1 cellular context compared by ENCODE assay signal in the genomic region with DNA sequence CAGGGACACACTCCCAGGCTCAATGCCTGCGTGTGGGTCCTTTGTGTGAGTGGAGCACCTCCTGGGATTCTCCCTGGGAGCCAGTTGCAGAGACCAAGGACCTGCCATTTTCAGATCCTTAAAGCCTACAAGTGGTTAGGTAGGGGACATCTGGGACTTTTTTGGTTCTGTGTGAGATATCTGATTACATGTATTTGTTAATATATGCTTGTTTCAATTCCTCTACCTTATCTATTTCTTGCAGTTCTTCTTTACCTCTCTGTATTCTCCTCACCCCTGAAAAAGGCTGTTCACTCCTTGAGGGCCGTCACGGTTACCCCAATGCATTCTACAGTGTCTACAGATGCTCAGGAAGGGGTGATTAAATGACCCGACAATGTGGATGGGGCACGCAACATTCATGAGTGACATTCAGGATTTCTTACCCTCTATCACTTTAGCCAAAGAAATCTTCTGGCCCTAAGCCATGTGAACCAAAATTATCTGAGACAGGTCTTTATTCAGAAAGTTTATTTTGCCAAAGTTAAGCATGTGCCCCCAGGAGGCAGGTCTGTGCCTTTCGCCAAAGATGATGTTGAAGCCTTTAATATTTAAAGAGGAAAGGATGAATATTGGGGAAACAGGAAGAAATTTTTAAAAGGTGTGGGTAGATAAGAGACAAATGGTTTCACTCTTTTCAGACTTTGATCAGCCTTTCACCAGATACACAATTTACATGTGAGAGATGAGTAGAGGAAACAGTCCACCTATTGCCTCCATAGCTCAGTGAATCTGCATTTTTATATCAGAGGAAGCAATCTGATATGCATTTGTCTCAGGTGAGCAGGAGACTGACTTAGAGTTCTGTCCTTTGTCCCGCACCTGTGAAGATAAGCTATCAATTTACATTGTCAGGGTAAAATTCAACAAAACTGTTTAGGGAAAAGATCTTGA.
TF ChIP-seq lines count a peak whose summit lies in the region.

No MANE protein-coding gene starts in this region.

TF ChIP-seq in GM12878, 131 proteins besides CTCF, POLR2A, EP300 and RAD21 (continued from another document and continues in another):
- TF ChIP-seq, protein P1, sequence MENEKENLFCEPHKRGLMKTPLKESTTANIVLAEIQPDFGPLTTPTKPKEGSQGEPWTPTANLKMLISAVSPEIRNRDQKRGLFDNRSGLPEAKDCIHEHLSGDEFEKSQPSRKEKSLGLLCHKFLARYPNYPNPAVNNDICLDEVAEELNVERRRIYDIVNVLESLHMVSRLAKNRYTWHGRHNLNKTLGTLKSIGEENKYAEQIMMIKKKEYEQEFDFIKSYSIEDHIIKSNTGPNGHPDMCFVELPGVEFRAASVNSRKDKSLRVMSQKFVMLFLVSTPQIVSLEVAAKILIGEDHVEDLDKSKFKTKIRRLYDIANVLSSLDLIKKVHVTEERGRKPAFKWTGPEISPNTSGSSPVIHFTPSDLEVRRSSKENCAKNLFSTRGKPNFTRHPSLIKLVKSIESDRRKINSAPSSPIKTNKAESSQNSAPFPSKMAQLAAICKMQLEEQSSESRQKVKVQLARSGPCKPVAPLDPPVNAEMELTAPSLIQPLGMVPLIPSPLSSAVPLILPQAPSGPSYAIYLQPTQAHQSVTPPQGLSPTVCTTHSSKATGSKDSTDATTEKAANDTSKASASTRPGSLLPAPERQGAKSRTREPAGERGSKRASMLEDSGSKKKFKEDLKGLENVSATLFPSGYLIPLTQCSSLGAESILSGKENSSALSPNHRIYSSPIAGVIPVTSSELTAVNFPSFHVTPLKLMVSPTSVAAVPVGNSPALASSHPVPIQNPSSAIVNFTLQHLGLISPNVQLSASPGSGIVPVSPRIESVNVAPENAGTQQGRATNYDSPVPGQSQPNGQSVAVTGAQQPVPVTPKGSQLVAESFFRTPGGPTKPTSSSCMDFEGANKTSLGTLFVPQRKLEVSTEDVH (IDR thresholded peaks at IDR 0.05; ENCODE audit: low read depth, partially characterized antibody): no peak
- TF ChIP-seq EED (IDR thresholded peaks at IDR 0.05; ENCODE audit: low read depth): peak; percentile 85
- TF ChIP-seq, protein P2, sequence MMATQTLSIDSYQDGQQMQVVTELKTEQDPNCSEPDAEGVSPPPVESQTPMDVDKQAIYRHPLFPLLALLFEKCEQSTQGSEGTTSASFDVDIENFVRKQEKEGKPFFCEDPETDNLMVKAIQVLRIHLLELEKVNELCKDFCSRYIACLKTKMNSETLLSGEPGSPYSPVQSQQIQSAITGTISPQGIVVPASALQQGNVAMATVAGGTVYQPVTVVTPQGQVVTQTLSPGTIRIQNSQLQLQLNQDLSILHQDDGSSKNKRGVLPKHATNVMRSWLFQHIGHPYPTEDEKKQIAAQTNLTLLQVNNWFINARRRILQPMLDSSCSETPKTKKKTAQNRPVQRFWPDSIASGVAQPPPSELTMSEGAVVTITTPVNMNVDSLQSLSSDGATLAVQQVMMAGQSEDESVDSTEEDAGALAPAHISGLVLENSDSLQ (IDR thresholded peaks at IDR 0.05): peak; percentile 55
- no peak for TF ChIP-seq ASH2L (IDR thresholded peaks at IDR 0.05; ENCODE audit: borderline replicate concordance, low read depth)
- peak; percentile 90 for TF ChIP-seq IKZF1 (conservative IDR thresholded peaks at IDR 0.05)
- TF ChIP-seq, protein P3, sequence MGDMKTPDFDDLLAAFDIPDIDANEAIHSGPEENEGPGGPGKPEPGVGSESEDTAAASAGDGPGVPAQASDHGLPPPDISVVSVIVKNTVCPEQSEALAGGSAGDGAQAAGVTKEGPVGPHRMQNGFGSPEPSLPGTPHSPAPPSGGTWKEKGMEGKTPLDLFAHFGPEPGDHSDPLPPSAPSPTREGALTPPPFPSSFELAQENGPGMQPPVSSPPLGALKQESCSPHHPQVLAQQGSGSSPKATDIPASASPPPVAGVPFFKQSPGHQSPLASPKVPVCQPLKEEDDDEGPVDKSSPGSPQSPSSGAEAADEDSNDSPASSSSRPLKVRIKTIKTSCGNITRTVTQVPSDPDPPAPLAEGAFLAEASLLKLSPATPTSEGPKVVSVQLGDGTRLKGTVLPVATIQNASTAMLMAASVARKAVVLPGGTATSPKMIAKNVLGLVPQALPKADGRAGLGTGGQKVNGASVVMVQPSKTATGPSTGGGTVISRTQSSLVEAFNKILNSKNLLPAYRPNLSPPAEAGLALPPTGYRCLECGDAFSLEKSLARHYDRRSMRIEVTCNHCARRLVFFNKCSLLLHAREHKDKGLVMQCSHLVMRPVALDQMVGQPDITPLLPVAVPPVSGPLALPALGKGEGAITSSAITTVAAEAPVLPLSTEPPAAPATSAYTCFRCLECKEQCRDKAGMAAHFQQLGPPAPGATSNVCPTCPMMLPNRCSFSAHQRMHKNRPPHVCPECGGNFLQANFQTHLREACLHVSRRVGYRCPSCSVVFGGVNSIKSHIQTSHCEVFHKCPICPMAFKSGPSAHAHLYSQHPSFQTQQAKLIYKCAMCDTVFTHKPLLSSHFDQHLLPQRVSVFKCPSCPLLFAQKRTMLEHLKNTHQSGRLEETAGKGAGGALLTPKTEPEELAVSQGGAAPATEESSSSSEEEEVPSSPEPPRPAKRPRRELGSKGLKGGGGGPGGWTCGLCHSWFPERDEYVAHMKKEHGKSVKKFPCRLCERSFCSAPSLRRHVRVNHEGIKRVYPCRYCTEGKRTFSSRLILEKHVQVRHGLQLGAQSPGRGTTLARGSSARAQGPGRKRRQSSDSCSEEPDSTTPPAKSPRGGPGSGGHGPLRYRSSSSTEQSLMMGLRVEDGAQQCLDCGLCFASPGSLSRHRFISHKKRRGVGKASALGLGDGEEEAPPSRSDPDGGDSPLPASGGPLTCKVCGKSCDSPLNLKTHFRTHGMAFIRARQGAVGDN (IDR thresholded peaks at IDR 0.05): peak; percentile 72
- TF ChIP-seq BACH1 (IDR thresholded peaks at IDR 0.05; ENCODE audit: borderline replicate concordance): no peak
- TF ChIP-seq PML (IDR thresholded peaks at IDR 0.05; ENCODE audit: low read length): 0 out of 2 replicates have a peak, but pooled peaks have one; percentile 36
- TF ChIP-seq, protein P4, sequence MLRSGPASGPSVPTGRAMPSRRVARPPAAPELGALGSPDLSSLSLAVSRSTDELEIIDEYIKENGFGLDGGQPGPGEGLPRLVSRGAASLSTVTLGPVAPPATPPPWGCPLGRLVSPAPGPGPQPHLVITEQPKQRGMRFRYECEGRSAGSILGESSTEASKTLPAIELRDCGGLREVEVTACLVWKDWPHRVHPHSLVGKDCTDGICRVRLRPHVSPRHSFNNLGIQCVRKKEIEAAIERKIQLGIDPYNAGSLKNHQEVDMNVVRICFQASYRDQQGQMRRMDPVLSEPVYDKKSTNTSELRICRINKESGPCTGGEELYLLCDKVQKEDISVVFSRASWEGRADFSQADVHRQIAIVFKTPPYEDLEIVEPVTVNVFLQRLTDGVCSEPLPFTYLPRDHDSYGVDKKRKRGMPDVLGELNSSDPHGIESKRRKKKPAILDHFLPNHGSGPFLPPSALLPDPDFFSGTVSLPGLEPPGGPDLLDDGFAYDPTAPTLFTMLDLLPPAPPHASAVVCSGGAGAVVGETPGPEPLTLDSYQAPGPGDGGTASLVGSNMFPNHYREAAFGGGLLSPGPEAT (IDR thresholded peaks at IDR 0.05; ENCODE audit: low read depth): peak; percentile 80; the same call in 1 of the 2 replicates
- TF ChIP-seq, protein P5, sequence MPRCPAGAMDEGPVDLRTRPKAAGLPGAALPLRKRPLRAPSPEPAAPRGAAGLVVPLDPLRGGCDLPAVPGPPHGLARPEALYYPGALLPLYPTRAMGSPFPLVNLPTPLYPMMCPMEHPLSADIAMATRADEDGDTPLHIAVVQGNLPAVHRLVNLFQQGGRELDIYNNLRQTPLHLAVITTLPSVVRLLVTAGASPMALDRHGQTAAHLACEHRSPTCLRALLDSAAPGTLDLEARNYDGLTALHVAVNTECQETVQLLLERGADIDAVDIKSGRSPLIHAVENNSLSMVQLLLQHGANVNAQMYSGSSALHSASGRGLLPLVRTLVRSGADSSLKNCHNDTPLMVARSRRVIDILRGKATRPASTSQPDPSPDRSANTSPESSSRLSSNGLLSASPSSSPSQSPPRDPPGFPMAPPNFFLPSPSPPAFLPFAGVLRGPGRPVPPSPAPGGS (IDR thresholded peaks at IDR 0.05; ENCODE audit: borderline replicate concordance, insufficient read depth, low read depth, low read length, poor library complexity, severe bottlenecking): peak; percentile 68
- TF ChIP-seq RUNX3 (IDR thresholded peaks at IDR 0.05; ENCODE audit: low read length): peak; percentile 45; the same call in 1 of the 2 replicates
- TF ChIP-seq, protein P6, sequence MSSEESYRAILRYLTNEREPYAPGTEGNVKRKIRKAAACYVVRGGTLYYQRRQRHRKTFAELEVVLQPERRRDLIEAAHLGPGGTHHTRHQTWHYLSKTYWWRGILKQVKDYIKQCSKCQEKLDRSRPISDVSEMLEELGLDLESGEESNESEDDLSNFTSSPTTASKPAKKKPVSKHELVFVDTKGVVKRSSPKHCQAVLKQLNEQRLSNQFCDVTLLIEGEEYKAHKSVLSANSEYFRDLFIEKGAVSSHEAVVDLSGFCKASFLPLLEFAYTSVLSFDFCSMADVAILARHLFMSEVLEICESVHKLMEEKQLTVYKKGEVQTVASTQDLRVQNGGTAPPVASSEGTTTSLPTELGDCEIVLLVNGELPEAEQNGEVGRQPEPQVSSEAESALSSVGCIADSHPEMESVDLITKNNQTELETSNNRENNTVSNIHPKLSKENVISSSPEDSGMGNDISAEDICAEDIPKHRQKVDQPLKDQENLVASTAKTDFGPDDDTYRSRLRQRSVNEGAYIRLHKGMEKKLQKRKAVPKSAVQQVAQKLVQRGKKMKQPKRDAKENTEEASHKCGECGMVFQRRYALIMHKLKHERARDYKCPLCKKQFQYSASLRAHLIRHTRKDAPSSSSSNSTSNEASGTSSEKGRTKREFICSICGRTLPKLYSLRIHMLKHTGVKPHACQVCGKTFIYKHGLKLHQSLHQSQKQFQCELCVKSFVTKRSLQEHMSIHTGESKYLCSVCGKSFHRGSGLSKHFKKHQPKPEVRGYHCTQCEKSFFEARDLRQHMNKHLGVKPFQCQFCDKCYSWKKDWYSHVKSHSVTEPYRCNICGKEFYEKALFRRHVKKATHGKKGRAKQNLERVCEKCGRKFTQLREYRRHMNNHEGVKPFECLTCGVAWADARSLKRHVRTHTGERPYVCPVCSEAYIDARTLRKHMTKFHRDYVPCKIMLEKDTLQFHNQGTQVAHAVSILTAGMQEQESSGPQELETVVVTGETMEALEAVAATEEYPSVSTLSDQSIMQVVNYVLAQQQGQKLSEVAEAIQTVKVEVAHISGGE (CRISPR knock-in tag; IDR thresholded peaks at IDR 0.05): no peak
- TF ChIP-seq CREB1 (IDR thresholded peaks at IDR 0.05; ENCODE audit: low read depth): no peak
- 0 out of 2 replicates have a peak, but pooled peaks have one; percentile 30 for TF ChIP-seq SMAD5 (IDR thresholded peaks at IDR 0.05; ENCODE audit: low read depth)
- TF ChIP-seq, protein P7, sequence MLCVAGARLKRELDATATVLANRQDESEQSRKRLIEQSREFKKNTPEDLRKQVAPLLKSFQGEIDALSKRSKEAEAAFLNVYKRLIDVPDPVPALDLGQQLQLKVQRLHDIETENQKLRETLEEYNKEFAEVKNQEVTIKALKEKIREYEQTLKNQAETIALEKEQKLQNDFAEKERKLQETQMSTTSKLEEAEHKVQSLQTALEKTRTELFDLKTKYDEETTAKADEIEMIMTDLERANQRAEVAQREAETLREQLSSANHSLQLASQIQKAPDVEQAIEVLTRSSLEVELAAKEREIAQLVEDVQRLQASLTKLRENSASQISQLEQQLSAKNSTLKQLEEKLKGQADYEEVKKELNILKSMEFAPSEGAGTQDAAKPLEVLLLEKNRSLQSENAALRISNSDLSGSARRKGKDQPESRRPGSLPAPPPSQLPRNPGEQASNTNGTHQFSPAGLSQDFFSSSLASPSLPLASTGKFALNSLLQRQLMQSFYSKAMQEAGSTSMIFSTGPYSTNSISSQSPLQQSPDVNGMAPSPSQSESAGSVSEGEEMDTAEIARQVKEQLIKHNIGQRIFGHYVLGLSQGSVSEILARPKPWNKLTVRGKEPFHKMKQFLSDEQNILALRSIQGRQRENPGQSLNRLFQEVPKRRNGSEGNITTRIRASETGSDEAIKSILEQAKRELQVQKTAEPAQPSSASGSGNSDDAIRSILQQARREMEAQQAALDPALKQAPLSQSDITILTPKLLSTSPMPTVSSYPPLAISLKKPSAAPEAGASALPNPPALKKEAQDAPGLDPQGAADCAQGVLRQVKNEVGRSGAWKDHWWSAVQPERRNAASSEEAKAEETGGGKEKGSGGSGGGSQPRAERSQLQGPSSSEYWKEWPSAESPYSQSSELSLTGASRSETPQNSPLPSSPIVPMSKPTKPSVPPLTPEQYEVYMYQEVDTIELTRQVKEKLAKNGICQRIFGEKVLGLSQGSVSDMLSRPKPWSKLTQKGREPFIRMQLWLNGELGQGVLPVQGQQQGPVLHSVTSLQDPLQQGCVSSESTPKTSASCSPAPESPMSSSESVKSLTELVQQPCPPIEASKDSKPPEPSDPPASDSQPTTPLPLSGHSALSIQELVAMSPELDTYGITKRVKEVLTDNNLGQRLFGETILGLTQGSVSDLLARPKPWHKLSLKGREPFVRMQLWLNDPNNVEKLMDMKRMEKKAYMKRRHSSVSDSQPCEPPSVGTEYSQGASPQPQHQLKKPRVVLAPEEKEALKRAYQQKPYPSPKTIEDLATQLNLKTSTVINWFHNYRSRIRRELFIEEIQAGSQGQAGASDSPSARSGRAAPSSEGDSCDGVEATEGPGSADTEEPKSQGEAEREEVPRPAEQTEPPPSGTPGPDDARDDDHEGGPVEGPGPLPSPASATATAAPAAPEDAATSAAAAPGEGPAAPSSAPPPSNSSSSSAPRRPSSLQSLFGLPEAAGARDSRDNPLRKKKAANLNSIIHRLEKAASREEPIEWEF (IDR thresholded peaks at IDR 0.05; ENCODE audit: insufficient replicate concordance, low read depth, low read length): no peak
- TF ChIP-seq PAX5 (IDR thresholded peaks at IDR 0.05; ENCODE audit: borderline replicate concordance, low read depth, low read length): no peak
- TF ChIP-seq, protein P8, sequence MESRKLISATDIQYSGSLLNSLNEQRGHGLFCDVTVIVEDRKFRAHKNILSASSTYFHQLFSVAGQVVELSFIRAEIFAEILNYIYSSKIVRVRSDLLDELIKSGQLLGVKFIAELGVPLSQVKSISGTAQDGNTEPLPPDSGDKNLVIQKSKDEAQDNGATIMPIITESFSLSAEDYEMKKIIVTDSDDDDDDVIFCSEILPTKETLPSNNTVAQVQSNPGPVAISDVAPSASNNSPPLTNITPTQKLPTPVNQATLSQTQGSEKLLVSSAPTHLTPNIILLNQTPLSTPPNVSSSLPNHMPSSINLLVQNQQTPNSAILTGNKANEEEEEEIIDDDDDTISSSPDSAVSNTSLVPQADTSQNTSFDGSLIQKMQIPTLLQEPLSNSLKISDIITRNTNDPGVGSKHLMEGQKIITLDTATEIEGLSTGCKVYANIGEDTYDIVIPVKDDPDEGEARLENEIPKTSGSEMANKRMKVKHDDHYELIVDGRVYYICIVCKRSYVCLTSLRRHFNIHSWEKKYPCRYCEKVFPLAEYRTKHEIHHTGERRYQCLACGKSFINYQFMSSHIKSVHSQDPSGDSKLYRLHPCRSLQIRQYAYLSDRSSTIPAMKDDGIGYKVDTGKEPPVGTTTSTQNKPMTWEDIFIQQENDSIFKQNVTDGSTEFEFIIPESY (IDR thresholded peaks at IDR 0.05): no peak
- TF ChIP-seq YY1 (IDR thresholded peaks at IDR 0.05; ENCODE audit: low read depth, low read length): peak; percentile 35; the same call in 1 of the 2 replicates
- no peak for TF ChIP-seq CREM (IDR thresholded peaks at IDR 0.05; ENCODE audit: low read depth)
- no peak for TF ChIP-seq NFYA (IDR thresholded peaks at IDR 0.05; ENCODE audit: borderline replicate concordance, low read depth, low read length)
- TF ChIP-seq SUZ12 (IDR thresholded peaks at IDR 0.05; ENCODE audit: unreplicated experiment): no peak
- TF ChIP-seq SUPT20H (IDR thresholded peaks at IDR 0.05; ENCODE audit: borderline replicate concordance, control insufficient read depth, low read depth, low read length): no peak
- no peak; the same call in 1 of the 2 replicates for TF ChIP-seq MTA3 (IDR thresholded peaks at IDR 0.05; ENCODE audit: borderline replicate concordance, low read length)
- no peak for TF ChIP-seq CBX5 (IDR thresholded peaks at IDR 0.05; ENCODE audit: low read depth)
- TF ChIP-seq EGR1 (IDR thresholded peaks at IDR 0.05; ENCODE audit: borderline replicate concordance in 1 of 2, low read depth in 2 of 2, low read length in 2 of 2): no peak
- TF ChIP-seq KAT2A (conservative IDR thresholded peaks at IDR 0.05; ENCODE audit: control insufficient read depth, low read depth, low read length): no peak
